In the genomic region with DNA sequence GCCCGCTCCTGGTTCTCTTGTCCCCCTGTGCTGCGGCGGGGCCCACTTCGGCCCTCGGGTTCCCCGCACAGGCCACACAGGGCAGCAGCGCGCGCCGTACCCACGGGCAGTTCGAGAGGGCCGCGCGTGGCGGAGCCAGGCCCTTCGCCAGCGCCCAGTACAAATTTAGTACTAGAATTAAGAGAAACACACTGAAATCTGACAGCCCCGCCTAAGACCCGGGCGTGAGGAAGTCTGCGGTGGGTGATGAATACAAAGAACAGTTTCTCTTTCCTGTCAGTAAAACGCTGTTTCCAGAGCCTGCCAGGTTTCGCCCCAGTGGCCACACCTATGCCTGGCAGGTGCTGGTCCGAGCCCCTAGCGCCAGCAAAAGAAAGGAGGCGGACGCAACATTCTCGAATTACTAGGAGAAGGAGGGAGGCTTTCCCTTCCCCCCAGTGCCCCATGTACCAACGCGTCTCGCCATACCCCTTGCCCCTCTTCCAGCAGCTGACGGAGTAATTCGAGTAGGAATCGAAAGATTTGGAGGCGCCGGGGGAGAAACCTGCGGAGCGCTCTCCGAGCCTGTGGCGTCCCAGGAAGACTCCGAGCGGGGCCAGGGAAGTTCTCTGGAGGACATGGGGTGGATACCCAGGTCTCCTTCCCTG, we compare ENCODE assay signal across 8 cellular contexts. TPM values are rescaled to one million over a fixed set of nuclear protein-coding genes. Genes with fewer than 3 reads are reported as not detected.
DNase-seq lines count a peak whose midpoint lies in the region; ATAC-seq, FAIRE-seq and TF ChIP-seq lines count a peak whose summit lies in the region.

No MANE protein-coding gene starts in this region.

- TF ChIP-seq EP300 in transverse colon (IDR thresholded peaks at IDR 0.05; ENCODE audit: low read depth): no peak

- peak; percentile 74 for DNase-seq in COLO668 (lab: John Stamatoyannopoulos, UW; ENCODE audit: unreplicated experiment)
- DNase-seq in Peyer's patch: peak; percentile 79 to 92 (median 84)
- peak; percentile 80 for DNase-seq in activated effector memory CD4-positive, alpha-beta T cell treated with Interleukin-2 at 50 U/mL for 16 hours
- peak; percentile 82 for DNase-seq in glomerular visceral epithelial cell (ENCODE audit: extremely low spot score)
- DNase-seq in pancreas: peak; percentile 79 to 91 (median 84)
- peak; percentile 85 for DNase-seq in transverse colon

- no peaks in the 10 kb centered on the region for H3K36me3 ChIP-seq in HUES64 (ENCODE audit: insufficient read depth, low read length)
- H3K36me3 ChIP-seq in Peyer's patch: no peaks in the 10 kb centered on the region
- H3K36me3 ChIP-seq in pancreas: no peaks in the 10 kb centered on the region
- no peaks in the 10 kb centered on the region for H3K36me3 ChIP-seq in transverse colon

- ATAC-seq in GM21367 (IDR thresholded peaks at IDR 0.05; ENCODE audit: unreplicated experiment) (peak; percentile 32), pancreas (peak; percentile 79 to 86 (median 84))

- no peak for FAIRE-seq in pancreas (lab: Jason Lieb, UNC)

- peak overlapping the region; percentile 66; the same call in 1 of the 2 replicates for H3K27ac ChIP-seq in HUES64 (ENCODE audit: low read depth, low read length)
- peak overlapping the region; percentile 91 to 96 (median 92) for H3K27ac ChIP-seq in Peyer's patch
- H3K27ac ChIP-seq in pancreas: peak overlapping the region; percentile 81 to 96 (median 84)
- peak overlapping the region; percentile 92 to 96 (median 94) for H3K27ac ChIP-seq in transverse colon

- H3K4me1 ChIP-seq in HUES64 (ENCODE audit: insufficient read depth, low read length) (peaks cover 21% of the 10 kb centered on the region; the same call in 1 of the 2 replicates), Peyer's patch (peaks cover 0 to 20% (median 3%) of the 10 kb centered on the region in 4 donors), pancreas (peaks cover 0 to 16% (median 0%) of the 10 kb centered on the region in 3 donors), transverse colon (peaks cover 5 to 35% (median 12%) of the 10 kb centered on the region in 4 donors)

- H3K27me3 ChIP-seq in HUES64 (ENCODE audit: insufficient read depth, low read length) (peaks cover 12% of the 10 kb centered on the region), Peyer's patch (no peaks in the 10 kb centered on the region), pancreas (no peaks in the 10 kb centered on the region), transverse colon (peaks cover 15% of the 10 kb centered on the region)

- H3K4me3 ChIP-seq in HUES64 (ENCODE audit: low read length): peak overlapping the region; percentile 78
- peak overlapping the region; percentile 62 to 88 (median 76) for H3K4me3 ChIP-seq in Peyer's patch
- peak overlapping the region; percentile 56 to 71 (median 66) for H3K4me3 ChIP-seq in pancreas
- peak overlapping the region; percentile 46 to 73 (median 60) for H3K4me3 ChIP-seq in transverse colon

- H3K9ac ChIP-seq in HUES64 (ENCODE audit: low read depth, low read length): peak overlapping the region; percentile 62

- WGBS in HUES64: 5% methylated on average over 40 of the region's 43 CpGs
- 1 to 2% methylated on average over 43 of the region's 43 CpGs for WGBS in pancreas, 2 donors
- 2% methylated on average over 43 of the region's 43 CpGs; no CpG with 5 or more reads in 1 of the 2 donors for WGBS in transverse colon (ENCODE audit: low coverage in 1 of 2), 2 donors

- peak; percentile 4 to 16 for TF ChIP-seq POLR2A in Peyer's patch (IDR thresholded peaks at IDR 0.05)
- no peak for TF ChIP-seq POLR2A in transverse colon (IDR thresholded peaks at IDR 0.05)

- intact Hi-C loops in pancreas (cut with DNase I) (no loop called here), transverse colon (cut with DNase I; ENCODE audit: low total_unique reads) (no loop called here)

- in situ Hi-C loops in transverse colon (cut with MboI; ENCODE audit: low pct_ligation_motif_present in 1 of 4, low pct_unique_long_range_greater_than_20kb in 1 of 4, low sequenced_read_pairs in 3 of 4): no loop called here

- H3K9me3 ChIP-seq in HUES64 (ENCODE audit: insufficient read depth, low read depth, low read length): no peaks in the 10 kb centered on the region
- H3K9me3 ChIP-seq in Peyer's patch: no peaks in the 10 kb centered on the region
- H3K9me3 ChIP-seq in pancreas: no peaks in the 10 kb centered on the region
- H3K9me3 ChIP-seq in transverse colon: no peaks in the 10 kb centered on the region

- TF ChIP-seq CTCF in Peyer's patch (IDR thresholded peaks at IDR 0.05) (peak; percentile 46 to 73 (median 64)), pancreas (IDR thresholded peaks at IDR 0.05) (peak; percentile 29 to 67 (median 41)), transverse colon (IDR thresholded peaks at IDR 0.05) (peak; percentile 33 to 71 (median 56))

RNA-seq across cellular contexts. Expression of gene SLFN5, which starts 0.6 kb away (rescaled TPM):
- polyA plus RNA-seq in HUES64 (2013, experiment 1 of 2): 3.5 TPM
- polyA plus RNA-seq in HUES64 (2013, experiment 2 of 2): 4.4 TPM
- total RNA-seq in Peyer's patch: 10 to 100 TPM in 2 of 4 donors, 1 to 10 TPM in 2; 6.8 to 35.5 (median 11.4) TPM
- total RNA-seq in pancreas: 10 to 100 TPM in 2 of 6 donors, 1 to 10 TPM in 4; 5.7 to 18.8 (median 7.1) TPM
- 1 to 10 TPM; 1.9 to 2.0 TPM for polyA plus RNA-seq in pancreas
- 10 to 100 TPM in 1 of 4 donors, 1 to 10 TPM in 3; 2.8 to 14.0 (median 5.7) TPM for total RNA-seq in transverse colon

RNA-seq across cellular contexts. Expression of gene SLC35G3, which starts 48.1 kb away (rescaled TPM):
- polyA plus RNA-seq in HUES64 (2013, experiment 1 of 2): not detected
- not detected for polyA plus RNA-seq in HUES64 (2013, experiment 2 of 2)
- total RNA-seq in Peyer's patch: not detected
- total RNA-seq in pancreas: not detected
- polyA plus RNA-seq in pancreas: not detected
- total RNA-seq in transverse colon: not detected

Comparison
In these comparisons a context has a peak if more than half of its experiments do, and no peak if none do; other contexts are left out.
1. Peak in every context shown above with its lines: DNase-seq, ATAC-seq, H3K4me3 ChIP-seq and H3K27ac ChIP-seq.